ENCODE assay signal across 1 cellular context in genomic region chr10:86346794-86347665, GRCh38.
TF ChIP-seq lines count a peak whose summit lies in the region.

No MANE protein-coding gene starts in this region.

TF ChIP-seq in IMR-90, 13 proteins besides CTCF, POLR2A, EP300 and RAD21 (continued from another document):
- no peak for TF ChIP-seq SMC3 (IDR thresholded peaks at IDR 0.05; ENCODE audit: low read depth, low read length)
- TF ChIP-seq FOS (IDR thresholded peaks at IDR 0.05; ENCODE audit: low read depth, low read length) = no peak
- TF ChIP-seq MAZ (IDR thresholded peaks at IDR 0.05; ENCODE audit: borderline replicate concordance, low read depth, low read length) = no peak
- TF ChIP-seq CEBPB (IDR thresholded peaks at IDR 0.05; ENCODE audit: low read depth, low read length) = no peak
- no peak for TF ChIP-seq CHD1 (IDR thresholded peaks at IDR 0.05; ENCODE audit: low read depth, low read length)
- TF ChIP-seq MXI1 (IDR thresholded peaks at IDR 0.05; ENCODE audit: borderline replicate concordance, low read depth, low read length) = no peak
- no peak for TF ChIP-seq RFX5 (IDR thresholded peaks at IDR 0.05; ENCODE audit: low read depth, low read length)
- TF ChIP-seq USF2 (IDR thresholded peaks at IDR 0.05; ENCODE audit: low read depth, low read length) = no peak
TF ChIP-seq in IMR-90: peak in this region for 0.
